Comparison of ENCODE assay signal across 1 cellular context in genomic region chr6:30156262-30156599, GRCh38.
TF ChIP-seq lines count a peak whose summit lies in the region.

No MANE protein-coding gene starts in this region.

TF ChIP-seq in K562, 482 proteins besides CTCF, POLR2A, EP300 and RAD21 (continues in another document):
- TF ChIP-seq NR2C2 (CRISPR knock-in tag; IDR thresholded peaks at IDR 0.05) (no peak), NR2C2 (tag; IDR thresholded peaks at IDR 0.05) (peak; percentile 69), ATF3 (IDR thresholded peaks at IDR 0.05) (peak; percentile 75), ATF3 (CRISPR knock-in tag; conservative IDR thresholded peaks at IDR 0.05) (no peak), YY1 (IDR thresholded peaks at IDR 0.05; ENCODE audit: borderline replicate concordance in 1 of 3, control insufficient read depth in 1 of 3, extremely low read depth in 1 of 3, insufficient read depth in 3 of 3, insufficient read length in 1 of 3, insufficient replicate concordance in 2 of 3, low read depth in 1 of 3, low read length in 2 of 3) (no peak), NR2C1 (IDR thresholded peaks at IDR 0.05) (no peak), NR2C1 (tag; IDR thresholded peaks at IDR 0.05) (0 out of 2 replicates have a peak, but pooled peaks have one; percentile 41), GABPB1 (CRISPR knock-in tag; IDR thresholded peaks at IDR 0.05) (peak; percentile 75), NCOA1 (IDR thresholded peaks at IDR 0.05; ENCODE audit: low read depth) (no peak), NFIX (CRISPR knock-in tag; IDR thresholded peaks at IDR 0.05; ENCODE audit: low read depth) (peak; percentile 18; the same call in 1 of the 2 replicates), PHB (CRISPR knock-in tag; IDR thresholded peaks at IDR 0.05) (no peak), POLR2H (tag; IDR thresholded peaks at IDR 0.05; ENCODE audit: low read depth) (peak; percentile 83), LEF1 (IDR thresholded peaks at IDR 0.05) (peak; percentile 35; the same call in 1 of the 2 replicates), CTBP1 (IDR thresholded peaks at IDR 0.05; ENCODE audit: borderline replicate concordance) (0 out of 2 replicates have a peak, but pooled peaks have one; percentile 29), ETV6 (IDR thresholded peaks at IDR 0.05; ENCODE audit: borderline replicate concordance in 1 of 2, low read depth in 2 of 2, low read length in 1 of 2) (peak in 1 of 2 experiments; percentile 32; a peak in 1 of 4 replicates), ETV6 (CRISPR knock-in tag; IDR thresholded peaks at IDR 0.05; ENCODE audit: borderline replicate concordance) (no peak), SMAD1 (IDR thresholded peaks at IDR 0.05; ENCODE audit: low read depth, low read length, partially characterized antibody) (peak; percentile 65), NR3C1 (CRISPR knock-in tag; IDR thresholded peaks at IDR 0.05) (no peak), CXXC5 (CRISPR knock-in tag; IDR thresholded peaks at IDR 0.05) (no peak), RBM39 (optimal IDR thresholded peaks at IDR 0.05; ENCODE audit: low read depth, low read length) (no peak), MIER1 (IDR thresholded peaks at IDR 0.05; ENCODE audit: low read depth) (no peak), TAF1 (IDR thresholded peaks at IDR 0.05; ENCODE audit: control insufficient read depth, extremely low read depth, insufficient read depth, low read length, severe bottlenecking) (no peak), CAMTA2 (CRISPR knock-in tag; conservative IDR thresholded peaks at IDR 0.05) (no peak), ZNF41 (CRISPR knock-in tag; conservative IDR thresholded peaks at IDR 0.05) (no peak), MEIS2 (IDR thresholded peaks at IDR 0.05; ENCODE audit: partially characterized antibody) (peak; percentile 99), ETV1 (tag; conservative IDR thresholded peaks at IDR 0.05; ENCODE audit: low read depth) (peak; percentile 36), CEBPG (CRISPR knock-in tag; IDR thresholded peaks at IDR 0.05) (no peak), CEBPG (tag; conservative IDR thresholded peaks at IDR 0.05 in 1 of 2, IDR thresholded peaks at IDR 0.05 in 1 of 2) (peak in 1 of 2 experiments; percentile 74; a peak in 1 of 4 replicates), BCL6 (CRISPR knock-in tag; IDR thresholded peaks at IDR 0.05) (no peak), GABPA (tag; conservative IDR thresholded peaks at IDR 0.05; ENCODE audit: low read depth) (peak; percentile 90), TEAD4 (IDR thresholded peaks at IDR 0.05; ENCODE audit: low read length) (peak; percentile 35; the same call in 1 of the 2 replicates), TEAD4 (CRISPR knock-in tag; IDR thresholded peaks at IDR 0.05; ENCODE audit: borderline replicate concordance) (no peak), ZBTB49 (CRISPR knock-in tag; IDR thresholded peaks at IDR 0.05; ENCODE audit: borderline replicate concordance) (no peak), AFF1 (IDR thresholded peaks at IDR 0.05; ENCODE audit: low read depth in 1 of 2, partially characterized antibody in 2 of 2) (no peak), ATF7 (IDR thresholded peaks at IDR 0.05) (peak; percentile 89), ZNF316 (IDR thresholded peaks at IDR 0.05) (no peak)
- TF ChIP-seq, protein P1, sequence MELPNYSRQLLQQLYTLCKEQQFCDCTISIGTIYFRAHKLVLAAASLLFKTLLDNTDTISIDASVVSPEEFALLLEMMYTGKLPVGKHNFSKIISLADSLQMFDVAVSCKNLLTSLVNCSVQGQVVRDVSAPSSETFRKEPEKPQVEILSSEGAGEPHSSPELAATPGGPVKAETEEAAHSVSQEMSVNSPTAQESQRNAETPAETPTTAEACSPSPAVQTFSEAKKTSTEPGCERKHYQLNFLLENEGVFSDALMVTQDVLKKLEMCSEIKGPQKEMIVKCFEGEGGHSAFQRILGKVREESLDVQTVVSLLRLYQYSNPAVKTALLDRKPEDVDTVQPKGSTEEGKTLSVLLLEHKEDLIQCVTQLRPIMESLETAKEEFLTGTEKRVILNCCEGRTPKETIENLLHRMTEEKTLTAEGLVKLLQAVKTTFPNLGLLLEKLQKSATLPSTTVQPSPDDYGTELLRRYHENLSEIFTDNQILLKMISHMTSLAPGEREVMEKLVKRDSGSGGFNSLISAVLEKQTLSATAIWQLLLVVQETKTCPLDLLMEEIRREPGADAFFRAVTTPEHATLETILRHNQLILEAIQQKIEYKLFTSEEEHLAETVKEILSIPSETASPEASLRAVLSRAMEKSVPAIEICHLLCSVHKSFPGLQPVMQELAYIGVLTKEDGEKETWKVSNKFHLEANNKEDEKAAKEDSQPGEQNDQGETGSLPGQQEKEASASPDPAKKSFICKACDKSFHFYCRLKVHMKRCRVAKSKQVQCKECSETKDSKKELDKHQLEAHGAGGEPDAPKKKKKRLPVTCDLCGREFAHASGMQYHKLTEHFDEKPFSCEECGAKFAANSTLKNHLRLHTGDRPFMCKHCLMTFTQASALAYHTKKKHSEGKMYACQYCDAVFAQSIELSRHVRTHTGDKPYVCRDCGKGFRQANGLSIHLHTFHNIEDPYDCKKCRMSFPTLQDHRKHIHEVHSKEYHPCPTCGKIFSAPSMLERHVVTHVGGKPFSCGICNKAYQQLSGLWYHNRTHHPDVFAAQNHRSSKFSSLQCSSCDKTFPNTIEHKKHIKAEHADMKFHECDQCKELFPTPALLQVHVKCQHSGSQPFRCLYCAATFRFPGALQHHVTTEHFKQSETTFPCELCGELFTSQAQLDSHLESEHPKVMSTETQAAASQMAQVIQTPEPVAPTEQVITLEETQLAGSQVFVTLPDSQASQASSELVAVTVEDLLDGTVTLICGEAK (IDR thresholded peaks at IDR 0.05): peak; percentile 87
- TF ChIP-seq, protein P1 (CRISPR knock-in tag; IDR thresholded peaks at IDR 0.05): no peak
- TF ChIP-seq, protein P2, sequence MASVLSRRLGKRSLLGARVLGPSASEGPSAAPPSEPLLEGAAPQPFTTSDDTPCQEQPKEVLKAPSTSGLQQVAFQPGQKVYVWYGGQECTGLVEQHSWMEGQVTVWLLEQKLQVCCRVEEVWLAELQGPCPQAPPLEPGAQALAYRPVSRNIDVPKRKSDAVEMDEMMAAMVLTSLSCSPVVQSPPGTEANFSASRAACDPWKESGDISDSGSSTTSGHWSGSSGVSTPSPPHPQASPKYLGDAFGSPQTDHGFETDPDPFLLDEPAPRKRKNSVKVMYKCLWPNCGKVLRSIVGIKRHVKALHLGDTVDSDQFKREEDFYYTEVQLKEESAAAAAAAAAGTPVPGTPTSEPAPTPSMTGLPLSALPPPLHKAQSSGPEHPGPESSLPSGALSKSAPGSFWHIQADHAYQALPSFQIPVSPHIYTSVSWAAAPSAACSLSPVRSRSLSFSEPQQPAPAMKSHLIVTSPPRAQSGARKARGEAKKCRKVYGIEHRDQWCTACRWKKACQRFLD (CRISPR knock-in tag; IDR thresholded peaks at IDR 0.05): peak; percentile 42; the same call in 1 of the 2 replicates
- TF ChIP-seq, protein P3, sequence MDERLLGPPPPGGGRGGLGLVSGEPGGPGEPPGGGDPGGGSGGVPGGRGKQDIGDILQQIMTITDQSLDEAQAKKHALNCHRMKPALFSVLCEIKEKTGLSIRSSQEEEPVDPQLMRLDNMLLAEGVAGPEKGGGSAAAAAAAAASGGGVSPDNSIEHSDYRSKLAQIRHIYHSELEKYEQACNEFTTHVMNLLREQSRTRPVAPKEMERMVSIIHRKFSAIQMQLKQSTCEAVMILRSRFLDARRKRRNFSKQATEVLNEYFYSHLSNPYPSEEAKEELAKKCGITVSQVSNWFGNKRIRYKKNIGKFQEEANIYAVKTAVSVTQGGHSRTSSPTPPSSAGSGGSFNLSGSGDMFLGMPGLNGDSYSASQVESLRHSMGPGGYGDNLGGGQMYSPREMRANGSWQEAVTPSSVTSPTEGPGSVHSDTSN (CRISPR knock-in tag; IDR thresholded peaks at IDR 0.05; ENCODE audit: low read depth): peak; percentile 85
- TF ChIP-seq, protein P3 (tag; conservative IDR thresholded peaks at IDR 0.05; ENCODE audit: low read depth): peak; percentile 95
- TF ChIP-seq, protein P4, sequence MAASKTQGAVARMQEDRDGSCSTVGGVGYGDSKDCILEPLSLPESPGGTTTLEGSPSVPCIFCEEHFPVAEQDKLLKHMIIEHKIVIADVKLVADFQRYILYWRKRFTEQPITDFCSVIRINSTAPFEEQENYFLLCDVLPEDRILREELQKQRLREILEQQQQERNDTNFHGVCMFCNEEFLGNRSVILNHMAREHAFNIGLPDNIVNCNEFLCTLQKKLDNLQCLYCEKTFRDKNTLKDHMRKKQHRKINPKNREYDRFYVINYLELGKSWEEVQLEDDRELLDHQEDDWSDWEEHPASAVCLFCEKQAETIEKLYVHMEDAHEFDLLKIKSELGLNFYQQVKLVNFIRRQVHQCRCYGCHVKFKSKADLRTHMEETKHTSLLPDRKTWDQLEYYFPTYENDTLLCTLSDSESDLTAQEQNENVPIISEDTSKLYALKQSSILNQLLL (CRISPR knock-in tag; IDR thresholded peaks at IDR 0.05; ENCODE audit: borderline replicate concordance): no peak
